8 cellular contexts compared by ENCODE assay signal in genomic region chr1:24294228-24294672, GRCh38. TPM values are rescaled to one million over a fixed set of nuclear protein-coding genes. Genes with fewer than 3 reads are reported as not detected.
DNase-seq lines count a peak whose midpoint lies in the region; ATAC-seq, FAIRE-seq and TF ChIP-seq lines count a peak whose summit lies in the region.
"Had no signal": no experiment of that assay in that cellular context is flagged by ENCODE, and none has a peak within 500 bp of the region (broad histone marks: within the 10 kb centered on the region; RNA-seq: fewer than 3 reads in every experiment).

No MANE protein-coding gene starts in this region.

- H3K9me3 Mint-ChIP-seq in type B pancreatic cell = no peaks in the 10 kb centered on the region

- no peak for TF ChIP-seq POLR2A in HepG2 (IDR thresholded peaks at IDR 0.05; ENCODE audit: insufficient read depth in 1 of 2, low read depth in 2 of 2, low read length in 2 of 2)

- no peak for TF ChIP-seq RAD21 in HepG2 (CRISPR knock-in tag; IDR thresholded peaks at IDR 0.05)

- TF ChIP-seq CTCF in HepG2 (CRISPR knock-in tag; IDR thresholded peaks at IDR 0.05) (no peak), type B pancreatic cell (conservative IDR thresholded peaks at IDR 0.05) (no peak)

- H3K27ac Mint-ChIP-seq in type B pancreatic cell = peak overlapping the region; percentile 95
- H3K27ac Mint-ChIP-seq: activated naive CD8-positive, alpha-beta T cell had no signal

- H3K9ac ChIP-seq in HUES48 (ENCODE audit: low read depth, low read length) (no peak overlapping the region), HepG2 (ENCODE audit: insufficient read depth, low read depth, low read length) (no peak overlapping the region)

- no peak for ATAC-seq in HepG2

- no TSS peak for BruUV-seq in HepG2 (replicated peaks; lab: Mats Ljungman, UMichigan)

- CTCF ChIA-PET in HepG2 (lab: Yijun Ruan, JAX; ENCODE audit: low intra/inter-chr PET ratio, low total read pairs) = no interaction called here

- H3K27ac ChIP-seq in HUES48 (ENCODE audit: low read depth, low read length) = peak overlapping the region; percentile 12
- no peak overlapping the region for H3K27ac ChIP-seq in HepG2 (ENCODE audit: extremely low read length, insufficient read depth, low read length)

- FAIRE-seq in HepG2 (lab: Jason Lieb, UNC) = no peak

- H3K4me2 ChIP-seq in HepG2 (ENCODE audit: low read depth, low read length) = no peak overlapping the region

- H3K79me2 ChIP-seq in HepG2 (ENCODE audit: insufficient read depth, low read length) = no peaks in the 10 kb centered on the region

- peaks cover 30% of the 10 kb centered on the region for H3K4me1 Mint-ChIP-seq in type B pancreatic cell (ENCODE audit: unreplicated experiment)

- peak overlapping the region; percentile 21 for H3K4me3 Mint-ChIP-seq in type B pancreatic cell
- H3K4me3 Mint-ChIP-seq: activated naive CD8-positive, alpha-beta T cell had no signal

- TF ChIP-seq EP300 in HepG2 (IDR thresholded peaks at IDR 0.05; ENCODE audit: low read depth in 2 of 2, low read length in 2 of 2) = no peak
- TF ChIP-seq EP300 in HepG2 (CRISPR knock-in tag; IDR thresholded peaks at IDR 0.05; ENCODE audit: borderline replicate concordance) = no peak

- no peaks in the 10 kb centered on the region for H3K9me3 ChIP-seq in HUES48 (ENCODE audit: control insufficient read depth, insufficient read depth, low read length)
- no peaks in the 10 kb centered on the region for H3K9me3 ChIP-seq in HepG2 (ENCODE audit: low read length)

- intact Hi-C loops in HepG2 (cut with micrococcal nuclease; ENCODE audit: unreplicated experiment) = loop anchor here (10.0 kb wide), 1 partner anchor 89 kb away; no protein-coding TSS in a partner anchor

- H3K27me3 Mint-ChIP-seq in type B pancreatic cell = peaks cover 4% of the 10 kb centered on the region

- H3K27me3 ChIP-seq in HUES48 (ENCODE audit: control insufficient read depth, insufficient read depth, low read length) (0 out of 2 replicates have a peak, but pooled peaks cover 2% of the 10 kb centered on the region), HepG2 (ENCODE audit: control insufficient read depth in 1 of 2, insufficient read depth in 2 of 2, low read length in 2 of 2) (peaks cover 3 to 34% of the 10 kb centered on the region in 2 experiments; a peak in 3 of 5 replicates)

- WGBS in HepG2 (ENCODE audit: low lambda C conversion rate) = 44% methylated on average over 9 of the region's 9 CpGs

- H3K4me1 ChIP-seq in HUES48 (ENCODE audit: control insufficient read depth, insufficient read depth, low read length) (peaks cover 16% of the 10 kb centered on the region), HepG2 (ENCODE audit: insufficient read depth, low read length) (0 out of 2 replicates have a peak, but pooled peaks cover 6% of the 10 kb centered on the region)

- H2AFZ ChIP-seq in HepG2 (ENCODE audit: low read length) = no peak overlapping the region

- H3K4me3 ChIP-seq in HUES48 (ENCODE audit: low read depth, low read length) = no peak overlapping the region
- H3K4me3 ChIP-seq in HepG2 (replicated peaks in 1 of 3; ENCODE audit: insufficient read depth in 1 of 3, low read depth in 2 of 3, low read length in 3 of 3) = no peak overlapping the region

- peak; percentile 71 for DNase-seq in astrocyte of the hippocampus (ENCODE audit: low read depth, low spot score)
- DNase-seq in HepG2 (ENCODE audit: low spot score) = no peak
- no peak for DNase-seq in type B pancreatic cell (ENCODE audit: extremely low spot score, unreplicated experiment)
- no peak for DNase-seq in SKM-1 (lab: John Stamatoyannopoulos, UW; ENCODE audit: unreplicated experiment)
- DNase-seq in superior temporal gyrus (ENCODE audit: extremely low spot score) = no peak
- DNase-seq in globus pallidus (ENCODE audit: low spot score) = no peak

- in situ Hi-C loops in HepG2 (cut with HindIII; ENCODE audit: extremely low pct_ligation_motif_present, low pct_unique_long_range_greater_than_20kb) = no loop called here

- POLR2A ChIA-PET in HepG2 (lab: Yijun Ruan, JAX) = no interaction called here

- no peaks in the 10 kb centered on the region for H3K36me3 Mint-ChIP-seq in type B pancreatic cell
- H3K36me3 Mint-ChIP-seq: activated naive CD8-positive, alpha-beta T cell had no signal

- H3K36me3 ChIP-seq in HUES48 (ENCODE audit: control insufficient read depth, insufficient read depth, low read length) (no peaks in the 10 kb centered on the region), HepG2 (replicated peaks in 1 of 2; ENCODE audit: control insufficient read depth in 1 of 2, insufficient read depth in 2 of 2, low read length in 2 of 2) (no peaks in the 10 kb centered on the region)

- no peaks in the 10 kb centered on the region for H4K20me1 ChIP-seq in HepG2 (ENCODE audit: insufficient read depth, low read length)

TF ChIP-seq in HepG2, 621 proteins besides CTCF, POLR2A, EP300 and RAD21 (continues in another document):
- peak; percentile 33; the same call in 1 of the 2 replicates for TF ChIP-seq CEBPB (IDR thresholded peaks at IDR 0.05; ENCODE audit: borderline replicate concordance, low read depth, low read length)

RNA-seq across cellular contexts. Expression of gene GRHL3, which starts 24.9 kb away (rescaled TPM):
- total RNA-seq in HepG2 (2016; rRNA removed; fragmentation: Illumina TruSeq; extraction: Trizol) (not detected in 2 replicates), type B pancreatic cell (ENCODE audit: low replicate concordance) (70.6 and 194 TPM in 2 replicates)
- total RNA-seq in HepG2 (2016; cell fraction: cytosol; rRNA removed; fragmentation: Illumina TruSeq; extraction: Trizol; ENCODE audit: low read depth) = not detected in 2 replicates
- not detected in 2 replicates for total RNA-seq in HepG2 (2016; cell fraction: insoluble cytoplasmic fraction; rRNA removed; fragmentation: Illumina TruSeq; extraction: Trizol)
- not detected in 2 replicates for total RNA-seq in HepG2 (2016; cell fraction: membrane; rRNA removed; fragmentation: Illumina TruSeq; extraction: Trizol)
- not detected in 2 replicates for total RNA-seq in HepG2 (2016; cell fraction: nucleus; rRNA removed; fragmentation: Illumina TruSeq; extraction: Trizol)
- not detected in 2 replicates for polyA plus RNA-seq in HepG2 (2011; rRNA removed)
- polyA plus RNA-seq in HepG2 (2011; cell fraction: cytosol; rRNA removed) = not detected in 2 replicates
- not detected in 2 replicates for polyA plus RNA-seq in HepG2 (2011; cell fraction: nucleus; rRNA removed)
- not detected in 2 replicates for polyA plus RNA-seq in HepG2 (2012)
- not detected in 2 replicates for polyA plus RNA-seq in HepG2 (2016; cell fraction: cytosol; fragmentation: Illumina TruSeq; extraction: Trizol; ENCODE audit: low read depth)
- not detected in 2 replicates for polyA plus RNA-seq in HepG2 (2016; cell fraction: insoluble cytoplasmic fraction; fragmentation: Illumina TruSeq; extraction: Trizol; ENCODE audit: low read depth)
- not detected in 2 replicates for polyA plus RNA-seq in HepG2 (2016; cell fraction: membrane; fragmentation: Illumina TruSeq; extraction: Trizol; ENCODE audit: low read depth)
- polyA plus RNA-seq in HepG2 (2016; cell fraction: nucleus; fragmentation: Illumina TruSeq; extraction: Trizol; ENCODE audit: insufficient read depth, low read depth) = 0.53 TPM in 1 of 2 replicates, not detected in the other
- polyA minus RNA-seq in HepG2 (2011; rRNA and poly(A)+ RNA removed; ENCODE audit: low replicate concordance) = not detected in 2 replicates
- not detected in 2 replicates for polyA minus RNA-seq in HepG2 (2011; cell fraction: cytosol; rRNA and poly(A)+ RNA removed)
- not detected in 2 replicates for polyA minus RNA-seq in HepG2 (2011; cell fraction: nucleus; rRNA and poly(A)+ RNA removed)

Comparison
In these comparisons a context has a peak if more than half of its experiments do, and no peak if none do; other contexts are left out.
1. RNA of gene GRHL3, which starts 24.9 kb away (total RNA-seq): 70.6 to 194 TPM in type B pancreatic cell; not detected in HepG2; every median in the first group is over 10 times any median in the second.